ENCODE assay signal across 16 cellular contexts in genomic region chr20:29296256-29297230, GRCh38.
DNase-seq lines count a peak whose midpoint lies in the region; ATAC-seq, FAIRE-seq and TF ChIP-seq lines count a peak whose summit lies in the region.
"Had no signal": no experiment of that assay in that cellular context is flagged by ENCODE, and none has a peak within 500 bp of the region (broad histone marks: within the 10 kb centered on the region; RNA-seq: fewer than 3 reads in every experiment).

No MANE protein-coding gene starts in this region.

- peak; percentile 40 for ATAC-seq in stimulated activated naive CD8-positive, alpha-beta T cell treated with anti-CD3 and anti-CD28 coated beads, Interleukin-15, amount 100 ng/mL, for 72 hours
- ATAC-seq in stimulated activated naive CD8-positive, alpha-beta T cell treated with anti-CD3 and anti-CD28 coated beads, Interleukin-15, Interleukin-2, amounts not matched to agents 100 U/mL and 50 U/mL, for 24 hours = no peak

- H3K27ac Mint-ChIP-seq in stimulated activated naive CD8-positive, alpha-beta T cell treated with anti-CD3 and anti-CD28 coated beads, Interleukin-15, amount 100 ng/mL, for 72 hours = peak overlapping the region in 1 of 2 donors; percentile 85
- H3K27ac Mint-ChIP-seq in endothelial cell (ENCODE audit: unreplicated experiment) = no peak overlapping the region
- H3K27ac Mint-ChIP-seq: B cell; CD4-positive, alpha-beta T cell; HFFc6 had no signal

- no peaks in the 10 kb centered on the region for H3K4me1 ChIP-seq in osteoblast (ENCODE audit: insufficient read depth, low read length)

- DNase-seq in stimulated activated naive CD8-positive, alpha-beta T cell treated with anti-CD3 and anti-CD28 coated beads, Interleukin-15, amount 100 ng/mL, for 72 hours = no peak
- DNase-seq in stimulated activated naive CD8-positive, alpha-beta T cell treated with anti-CD3 and anti-CD28 coated beads, Interleukin-15, Interleukin-2, amounts not matched to agents 100 U/mL and 50 U/mL, for 24 hours = no peak
- DNase-seq in endothelial cell (ENCODE audit: low spot score) (no peak), osteoblast (ENCODE audit: insufficient read length, low spot score, missing footprints) (peak; percentile 52), RCC 7860 (ENCODE audit: low spot score) (no peak), NCI-H2227 treated with DMSO at 0.1 percent for 48 hours (lab: John Stamatoyannopoulos, UW) (no peak), NCI-H1694 treated with DMSO at 0.1 percent for 48 hours (lab: John Stamatoyannopoulos, UW) (no peak)
- DNase-seq: C1 segment of cervical spinal cord; CD4-positive, alpha-beta T cell; DMS79; HCEC 1CT; HFFc6 had no signal

- H3K4me1 Mint-ChIP-seq in stimulated activated naive CD8-positive, alpha-beta T cell treated with anti-CD3 and anti-CD28 coated beads, Interleukin-15, amount 100 ng/mL, for 72 hours = no peaks in the 10 kb centered on the region
- no peaks in the 10 kb centered on the region for H3K4me1 Mint-ChIP-seq in endothelial cell (ENCODE audit: unreplicated experiment)
- H3K4me1 Mint-ChIP-seq: B cell had no signal

- no peaks in the 10 kb centered on the region for H3K27me3 ChIP-seq in osteoblast (ENCODE audit: insufficient read depth, low read length)

- no peak overlapping the region for H3K4me3 ChIP-seq in osteoblast (ENCODE audit: insufficient read depth, low read length)

- no peak overlapping the region for H3K4me3 Mint-ChIP-seq in stimulated activated naive CD8-positive, alpha-beta T cell treated with anti-CD3 and anti-CD28 coated beads, Interleukin-15, amount 100 ng/mL, for 72 hours
- H3K4me3 Mint-ChIP-seq in endothelial cell (ENCODE audit: unreplicated experiment) = peak overlapping the region; percentile 77
- H3K4me3 Mint-ChIP-seq: B cell; CD4-positive, alpha-beta T cell; HFFc6 had no signal

- H3K27me3 Mint-ChIP-seq in stimulated activated naive CD8-positive, alpha-beta T cell treated with anti-CD3 and anti-CD28 coated beads, Interleukin-15, amount 100 ng/mL, for 72 hours = no peaks in the 10 kb centered on the region
- peaks cover 19% of the 10 kb centered on the region for H3K27me3 Mint-ChIP-seq in endothelial cell (ENCODE audit: unreplicated experiment)
- H3K27me3 Mint-ChIP-seq: B cell; CD4-positive, alpha-beta T cell had no signal

- no peaks in the 10 kb centered on the region for H3K36me3 ChIP-seq in osteoblast (ENCODE audit: insufficient read depth, low read length)

- no peak for TF ChIP-seq CTCF in endothelial cell (IDR thresholded peaks at IDR 0.05; ENCODE audit: unreplicated experiment)
- no peak for TF ChIP-seq CTCF in osteoblast (IDR thresholded peaks at IDR 0.05; ENCODE audit: extremely low read depth, low read depth, low read length)

- H3K4me2 ChIP-seq in osteoblast (ENCODE audit: insufficient read depth, low read length) = no peak overlapping the region

- peaks cover 17% of the 10 kb centered on the region for H3K36me3 Mint-ChIP-seq in endothelial cell (ENCODE audit: low read depth, unreplicated experiment)

- H3K9me3 Mint-ChIP-seq in stimulated activated naive CD8-positive, alpha-beta T cell treated with anti-CD3 and anti-CD28 coated beads, Interleukin-15, amount 100 ng/mL, for 72 hours = peaks cover 5 to 38% of the 10 kb centered on the region in 2 donors
- peaks cover 34% of the 10 kb centered on the region for H3K9me3 Mint-ChIP-seq in endothelial cell (ENCODE audit: unreplicated experiment)

- FAIRE-seq in RCC 7860 (lab: Jason Lieb, UNC) = no peak
- FAIRE-seq: A204.1, GM12891 had no signal

- no peak overlapping the region for H3K27ac ChIP-seq in osteoblast (ENCODE audit: low read depth, low read length)
- H3K27ac ChIP-seq: HL-60 had no signal

- H3K79me2 ChIP-seq in osteoblast (ENCODE audit: insufficient read depth, low read length) = no peaks in the 10 kb centered on the region

- no peaks in the 10 kb centered on the region for H3K9me3 ChIP-seq in osteoblast (ENCODE audit: low read depth, low read length)

- no peaks in the 10 kb centered on the region for H4K20me1 ChIP-seq in osteoblast (ENCODE audit: insufficient read depth, low read length)

- H2AFZ ChIP-seq in osteoblast (ENCODE audit: low read length) = no peak overlapping the region
